19 cellular contexts compared by ENCODE assay signal in genomic region chr12:33825442-33825841, GRCh38.
"Had no signal": no experiment of that assay in that cellular context is flagged by ENCODE, and none has a peak within 500 bp of the region (broad histone marks: within the 10 kb centered on the region; RNA-seq: fewer than 3 reads in every experiment).

No MANE protein-coding gene starts in this region.

- DNase-seq: activated B cell treated with CpG ODN at 0.5 μM for 24 hours; activated CD4-positive, alpha-beta T cell treated with anti-CD3 and anti-CD28 coated beads for 48 hours; activated CD8-positive, alpha-beta memory T cell treated with anti-CD3 and anti-CD28 coated beads, Interleukin-2, amount 50 U/mL, for 4 hours; activated CD8-positive, alpha-beta T cell treated with anti-CD3 and anti-CD28 coated beads for 36 hours; activated effector memory CD4-positive, alpha-beta T cell treated with anti-CD3 and anti-CD28 coated beads, Interleukin-2, amount 50 U/mL, for 16 hours; activated T-cell treated with anti-CD3 and anti-CD28 coated beads, Interleukin-2, amount 50 U/mL, for 48 hours; amniotic stem cell; effector memory CD4-positive, alpha-beta T cell; pancreas; sigmoid colon; stimulated activated CD4-positive, alpha-beta T cell treated with anti-CD3 and anti-CD28 coated beads, Interleukin-2, amount 100 ng/mL, for 24 hours; thyroid gland had no signal

- ATAC-seq: activated CD8-positive, alpha-beta T cell treated with anti-CD3 and anti-CD28 coated beads for 36 hours; foreskin keratinocyte; stimulated activated effector memory CD8-positive, alpha-beta T cell treated with anti-CD3 and anti-CD28 coated beads, Interleukin-12 subunit alpha, Interleukin-12 subunit beta, amount 100 ng/mL, for 72 hours had no signal

- H3K4me3 ChIP-seq: pancreas, sigmoid colon, thyroid gland had no signal

- H3K36me3 Mint-ChIP-seq: activated naive CD4-positive, alpha-beta T cell treated with anti-CD3 and anti-CD28 coated beads, Interleukin-2, amount 50 U/mL, for 72 hours; brain; mesothelial cell of epicardium; stimulated activated effector memory CD8-positive, alpha-beta T cell treated with anti-CD3 and anti-CD28 coated beads, Interleukin-12 subunit alpha, Interleukin-12 subunit beta, amount 100 ng/mL, for 72 hours had no signal

- H3K27ac Mint-ChIP-seq: activated B cell treated with CpG ODN at 0.5 μM for 24 hours; activated CD8-positive, alpha-beta T cell treated with anti-CD3 and anti-CD28 coated beads for 36 hours; activated naive CD4-positive, alpha-beta T cell treated with anti-CD3 and anti-CD28 coated beads, Interleukin-2, amount 50 U/mL, for 72 hours; brain; dendritic cell treated with granulocyte-macrophage colony-stimulating factor and Interleukin-4, amounts not matched to agents 40 ng/mL and 50 ng/mL, for 4 days; mesothelial cell of epicardium; stimulated activated effector memory CD8-positive, alpha-beta T cell treated with anti-CD3 and anti-CD28 coated beads, Interleukin-12 subunit alpha, Interleukin-12 subunit beta, amount 100 ng/mL, for 72 hours had no signal

- FAIRE-seq: pancreas had no signal

- H3K9me3 Mint-ChIP-seq: mesothelial cell of epicardium had no signal

- H3K27me3 Mint-ChIP-seq: activated B cell treated with CpG ODN at 0.5 μM for 24 hours; activated CD8-positive, alpha-beta T cell treated with anti-CD3 and anti-CD28 coated beads for 36 hours; dendritic cell treated with granulocyte-macrophage colony-stimulating factor and Interleukin-4, amounts not matched to agents 40 ng/mL and 50 ng/mL, for 4 days had no signal

- H3K4me1 ChIP-seq: foreskin keratinocyte, pancreas, sigmoid colon, thyroid gland had no signal

- H3K27ac ChIP-seq: foreskin keratinocyte, pancreas, sigmoid colon, thyroid gland had no signal

- H3K4me1 Mint-ChIP-seq: activated B cell treated with CpG ODN at 0.5 μM for 24 hours; brain; mesothelial cell of epicardium; neural crest cell; stimulated activated effector memory CD8-positive, alpha-beta T cell treated with anti-CD3 and anti-CD28 coated beads, Interleukin-12 subunit alpha, Interleukin-12 subunit beta, amount 100 ng/mL, for 72 hours had no signal

- H3K27me3 ChIP-seq: foreskin keratinocyte, pancreas, sigmoid colon, thyroid gland had no signal

- H3K36me3 ChIP-seq: pancreas, sigmoid colon, thyroid gland had no signal

- H3K9me3 ChIP-seq: pancreas, sigmoid colon, thyroid gland had no signal

- H3K4me3 Mint-ChIP-seq: activated B cell treated with CpG ODN at 0.5 μM for 24 hours; activated CD8-positive, alpha-beta T cell treated with anti-CD3 and anti-CD28 coated beads for 36 hours; brain; dendritic cell treated with granulocyte-macrophage colony-stimulating factor and Interleukin-4, amounts not matched to agents 40 ng/mL and 50 ng/mL, for 4 days; mesothelial cell of epicardium; neural crest cell; stimulated activated effector memory CD8-positive, alpha-beta T cell treated with anti-CD3 and anti-CD28 coated beads, Interleukin-12 subunit alpha, Interleukin-12 subunit beta, amount 100 ng/mL, for 72 hours had no signal
